Comparison of ENCODE assay signal across 21 cellular contexts in genomic region chr12:47841506-47841905, GRCh38. TPM values are rescaled to one million over a fixed set of nuclear protein-coding genes. Genes with fewer than 3 reads are reported as not detected.
A peak's percentile ranks its signal among the peaks of the same experiment; 100 is the strongest.
DNase-seq lines count a peak whose midpoint lies in the region; ATAC-seq and TF ChIP-seq lines count a peak whose summit lies in the region.
"Had no signal": no experiment of that assay in that cellular context is flagged by ENCODE, and none has a peak within 500 bp of the region (broad histone marks: within the 10 kb centered on the region; RNA-seq: fewer than 3 reads in every experiment).

No MANE protein-coding gene starts in this region.

- H3K4me3 ChIP-seq in PC-3 (ENCODE audit: low read length) (no peak overlapping the region), fibroblast of the aortic adventitia (ENCODE audit: low read depth, low read length) (no peak overlapping the region)

- no peak for TF ChIP-seq CTCF in PC-3 (conservative IDR thresholded peaks at IDR 0.05; ENCODE audit: low read depth, low read length)
- no peak for TF ChIP-seq CTCF in fibroblast of the aortic adventitia (IDR thresholded peaks at IDR 0.05; ENCODE audit: insufficient read depth, low read length)
- no peak for TF ChIP-seq CTCF in nephron (IDR thresholded peaks at IDR 0.05; ENCODE audit: unreplicated experiment in 3 of 3)

- H3K4me2 ChIP-seq in PC-3 (ENCODE audit: low read length) = no peak overlapping the region

- intact Hi-C loops in activated naive CD4-positive, alpha-beta T cell treated with anti-CD3 and anti-CD28 coated beads for 36 hours (cut with micrococcal nuclease) = no loop called here
- intact Hi-C loops in PC-3 (cut with micrococcal nuclease) = no loop called here

- no peaks in the 10 kb centered on the region for H3K9me3 ChIP-seq in PC-3 (ENCODE audit: low read length)

- peaks cover 26% of the 10 kb centered on the region for H3K36me3 Mint-ChIP-seq in activated naive CD4-positive, alpha-beta T cell treated with anti-CD3 and anti-CD28 coated beads for 36 hours (ENCODE audit: low read depth)
- H3K36me3 Mint-ChIP-seq in nephron (ENCODE audit: low read depth) = no peaks in the 10 kb centered on the region
- H3K36me3 Mint-ChIP-seq in T-helper 2 cell treated with Interferon-gamma antibody and Interleukin-4, amounts not matched to agents 5 μg/mL and 100 μg/mL, for 36 hours (ENCODE audit: low read depth) = peaks cover 21% of the 10 kb centered on the region
- H3K36me3 Mint-ChIP-seq: CD8-positive, alpha-beta memory T cell had no signal

- no peak for DNase-seq in activated naive CD4-positive, alpha-beta T cell treated with anti-CD3 and anti-CD28 coated beads for 36 hours
- DNase-seq in activated naive CD4-positive, alpha-beta T cell treated with Interleukin-2 at 50 U/mL for 16 hours = no peak
- DNase-seq in PC-3 (no peak), fibroblast of the aortic adventitia (ENCODE audit: low read depth) (peak; percentile 73)
- DNase-seq in T-helper 2 cell treated with Interferon-gamma antibody and Interleukin-4, amounts not matched to agents 5 μg/mL and 100 μg/mL, for 36 hours (ENCODE audit: low spot score) = no peak
- DNase-seq: Calu3; CD8-positive, alpha-beta memory T cell; GDM1; GOT3; HCEC 1CT; Karpas-422; NCI-H1694; NCI-H2081; NCI-H2171; NCI-H345; NCI-H526; Right ventricle myocardium superior had no signal

- H3K79me2 ChIP-seq in PC-3 (ENCODE audit: low read length) = no peaks in the 10 kb centered on the region

- H3K27ac Mint-ChIP-seq in activated naive CD4-positive, alpha-beta T cell treated with anti-CD3 and anti-CD28 coated beads for 36 hours = peak overlapping the region; percentile 15
- peak overlapping the region; percentile 3 to 93 (median 86) for H3K27ac Mint-ChIP-seq in nephron
- no peak overlapping the region for H3K27ac Mint-ChIP-seq in T-helper 2 cell treated with Interferon-gamma antibody and Interleukin-4, amounts not matched to agents 5 μg/mL and 100 μg/mL, for 36 hours

- H3K36me3 ChIP-seq in PC-3 (ENCODE audit: low read depth, low read length) = peaks cover 8% of the 10 kb centered on the region

- H3K4me1 ChIP-seq in PC-3 (ENCODE audit: insufficient read depth, low read length) = peaks cover 10% of the 10 kb centered on the region

- no peak for ATAC-seq in PC-3
- ATAC-seq in GM18505 (IDR thresholded peaks at IDR 0.05; ENCODE audit: unreplicated experiment) = no peak
- ATAC-seq in HG03457 (IDR thresholded peaks at IDR 0.05; ENCODE audit: unreplicated experiment) = no peak

- BruUV-seq in PC-3 (replicated peaks; lab: Mats Ljungman, UMichigan) = TSS peak; percentile 22

- H3K27me3 Mint-ChIP-seq in activated naive CD4-positive, alpha-beta T cell treated with anti-CD3 and anti-CD28 coated beads for 36 hours (ENCODE audit: low read depth) = no peaks in the 10 kb centered on the region
- H3K27me3 Mint-ChIP-seq in nephron (ENCODE audit: low read depth) = peaks cover 16% of the 10 kb centered on the region
- H3K27me3 Mint-ChIP-seq in T-helper 2 cell treated with Interferon-gamma antibody and Interleukin-4, amounts not matched to agents 5 μg/mL and 100 μg/mL, for 36 hours (ENCODE audit: low read depth) = no peaks in the 10 kb centered on the region

- no peaks in the 10 kb centered on the region for H3K9me2 ChIP-seq in PC-3 (replicated peaks; ENCODE audit: low read length)

- H3K9ac ChIP-seq in PC-3 (ENCODE audit: low read length) = no peak overlapping the region

- CTCF ChIA-PET in activated naive CD4-positive, alpha-beta T cell treated with anti-CD3 and anti-CD28 coated beads for 36 hours (lab: Charles Lee) = interaction anchor here (0.6 to 22.0 kb wide), 10 partner anchors 32 to 126 kb away, joined by 3 to 848 read pairs (median 28); partner anchors contain the start of genes HDAC7 and SLC48A1
- CTCF ChIA-PET in PC-3 (lab: Charles Lee) = no interaction called here

- no peaks in the 10 kb centered on the region for H3K27me3 ChIP-seq in PC-3 (ENCODE audit: low read length)

- H4K20me1 ChIP-seq in PC-3 (ENCODE audit: low read length) = no peaks in the 10 kb centered on the region

- no peak overlapping the region for H3K27ac ChIP-seq in PC-3 (ENCODE audit: low read length)
- H3K27ac ChIP-seq: C4-2B had no signal

- no peak for TF ChIP-seq POLR2A in GM18505 (IDR thresholded peaks at IDR 0.05; ENCODE audit: borderline replicate concordance, extremely low read depth, insufficient read depth, insufficient read length)

- no peaks in the 10 kb centered on the region for H3K9me3 Mint-ChIP-seq in activated naive CD4-positive, alpha-beta T cell treated with anti-CD3 and anti-CD28 coated beads for 36 hours
- no peaks in the 10 kb centered on the region for H3K9me3 Mint-ChIP-seq in nephron
- H3K9me3 Mint-ChIP-seq in T-helper 2 cell treated with Interferon-gamma antibody and Interleukin-4, amounts not matched to agents 5 μg/mL and 100 μg/mL, for 36 hours = no peaks in the 10 kb centered on the region
- H3K9me3 Mint-ChIP-seq: CD8-positive, alpha-beta memory T cell had no signal

- no peak overlapping the region for H2AFZ ChIP-seq in PC-3 (ENCODE audit: low read length)

- H3F3A ChIP-seq in PC-3 (ENCODE audit: low read length, unreplicated experiment) = no peaks in the 10 kb centered on the region

- POLR2A ChIA-PET in PC-3 (lab: Charles Lee; ENCODE audit: unreplicated experiment) = interaction anchor here (0.6 kb wide), 1 partner anchor 248 kb away, joined by 3 read pairs; no protein-coding TSS in a partner anchor

- no peak overlapping the region for H3K4me3 Mint-ChIP-seq in activated naive CD4-positive, alpha-beta T cell treated with anti-CD3 and anti-CD28 coated beads for 36 hours
- no peak overlapping the region for H3K4me3 Mint-ChIP-seq in nephron
- no peak overlapping the region for H3K4me3 Mint-ChIP-seq in T-helper 2 cell treated with Interferon-gamma antibody and Interleukin-4, amounts not matched to agents 5 μg/mL and 100 μg/mL, for 36 hours
- H3K4me3 Mint-ChIP-seq: CD8-positive, alpha-beta memory T cell had no signal

- H3K4me1 Mint-ChIP-seq in activated naive CD4-positive, alpha-beta T cell treated with anti-CD3 and anti-CD28 coated beads for 36 hours (ENCODE audit: low read depth) = peaks cover 24% of the 10 kb centered on the region
- peaks cover 59% of the 10 kb centered on the region for H3K4me1 Mint-ChIP-seq in nephron
- peaks cover 13% of the 10 kb centered on the region for H3K4me1 Mint-ChIP-seq in T-helper 2 cell treated with Interferon-gamma antibody and Interleukin-4, amounts not matched to agents 5 μg/mL and 100 μg/mL, for 36 hours (ENCODE audit: low read depth)

RNA-seq across cellular contexts. Expression of gene HDAC7, which starts 21.8 kb away (rescaled TPM):
- total RNA-seq in activated naive CD4-positive, alpha-beta T cell treated with anti-CD3 and anti-CD28 coated beads for 36 hours = 100 to 1,000 TPM; 272 to 289 TPM
- 44.2 and 59.6 TPM in 2 replicates for total RNA-seq in PC-3 (2014; rRNA removed)
- 48.9 and 78.8 TPM in 2 replicates for total RNA-seq in fibroblast of the aortic adventitia (ENCODE audit: low replicate concordance)
